In the genomic region with DNA sequence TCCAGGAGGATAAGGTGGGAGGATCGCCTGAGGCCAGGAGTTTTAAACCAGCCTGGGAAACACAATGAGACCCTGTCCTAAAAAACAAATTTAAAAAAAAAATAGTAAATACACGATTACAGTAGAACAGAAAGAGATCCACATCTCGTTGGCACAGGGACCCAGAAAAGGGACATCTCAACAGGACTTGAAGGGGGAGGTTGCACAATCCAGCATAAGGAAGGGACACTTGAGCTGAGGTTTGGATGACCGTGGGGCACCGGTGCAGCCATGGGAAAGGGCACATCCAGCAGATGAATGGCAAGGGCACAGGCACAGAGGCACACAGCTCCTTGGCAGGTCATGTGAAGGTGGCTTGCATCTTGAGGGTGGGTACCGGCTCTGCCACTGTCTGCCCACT, we compare ENCODE assay signal across 19 cellular contexts. TPM values are rescaled to one million over a fixed set of nuclear protein-coding genes. Genes with fewer than 3 reads are reported as not detected.
DNase-seq lines count a peak whose midpoint lies in the region; ATAC-seq, FAIRE-seq and TF ChIP-seq lines count a peak whose summit lies in the region.
"Had no signal": no experiment of that assay in that cellular context is flagged by ENCODE, and none has a peak within 500 bp of the region (broad histone marks: within the 10 kb centered on the region; RNA-seq: fewer than 3 reads in every experiment).

No MANE protein-coding gene starts in this region.

- H3K18ac ChIP-seq in trophoblast cell (ENCODE audit: low read length), result no peak overlapping the region

- no peak overlapping the region for H2BK12ac ChIP-seq in trophoblast cell (ENCODE audit: low read length)

- H3K9me1 ChIP-seq in K562 (ENCODE audit: control insufficient read depth, insufficient read depth, low read length), result no peaks in the 10 kb centered on the region

- CTCF ChIA-PET in K562 (lab: Yijun Ruan, JAX; ENCODE audit: low intra/inter-chr PET ratio) (no interaction called here), PC-3 (lab: Charles Lee) (no interaction called here)

- H3F3A ChIP-seq in PC-3 (ENCODE audit: low read length, unreplicated experiment), result no peaks in the 10 kb centered on the region

- no peak overlapping the region for H3K27ac ChIP-seq in K562 (ENCODE audit: extremely low read depth, low read depth, low read length)
- no peak overlapping the region for H3K27ac ChIP-seq in trophoblast cell (ENCODE audit: low read depth, low read length)
- H3K27ac ChIP-seq in PC-3 (ENCODE audit: low read length), result no peak overlapping the region

- H3K4me2 ChIP-seq in K562 (ENCODE audit: insufficient read depth, low read length) (no peak overlapping the region), trophoblast cell (ENCODE audit: low read length) (no peak overlapping the region), PC-3 (ENCODE audit: low read length) (no peak overlapping the region)

- no peak for FAIRE-seq in K562 (lab: Jason Lieb, UNC)
- FAIRE-seq: D721Med, GM12878, H54 had no signal

- TF ChIP-seq CTCF in GM13976 (IDR thresholded peaks at IDR 0.05; ENCODE audit: borderline replicate concordance, control extremely low read depth, extremely low read depth, insufficient read depth, missing control alignments) (no peak), K562 (IDR thresholded peaks at IDR 0.05 in 2 of 3, conservative IDR thresholded peaks at IDR 0.05 in 1 of 3; ENCODE audit: insufficient read depth in 2 of 3, low read depth in 1 of 3, low read length in 3 of 3) (no peak), PC-3 (conservative IDR thresholded peaks at IDR 0.05; ENCODE audit: low read depth, low read length) (no peak)

- no peak for ATAC-seq in K562
- ATAC-seq in PC-3, result no peak
- ATAC-seq: GM12878 had no signal

- H3K14ac ChIP-seq in trophoblast cell (ENCODE audit: low read length), result no peak overlapping the region

- H4K20me1 ChIP-seq in K562 (replicated peaks; ENCODE audit: control insufficient read depth, insufficient read depth, low read length) (no peaks in the 10 kb centered on the region), PC-3 (ENCODE audit: low read length) (no peaks in the 10 kb centered on the region)

- H3K9ac ChIP-seq in K562 (ENCODE audit: insufficient read depth in 1 of 2, low read depth in 2 of 2, low read length in 2 of 2) (peak overlapping the region in 1 of 2 experiments; percentile 18; a peak in 1 of 4 replicates), trophoblast cell (ENCODE audit: low read length) (peak overlapping the region; percentile 39), PC-3 (ENCODE audit: low read length) (no peak overlapping the region)

- no peak overlapping the region for H4K12ac ChIP-seq in trophoblast cell (ENCODE audit: low read depth, low read length)

- H3K23ac ChIP-seq in trophoblast cell (ENCODE audit: low read length), result no peak overlapping the region

- H3K27me3 ChIP-seq in K562 (ENCODE audit: control insufficient read depth in 2 of 2, insufficient read depth in 2 of 2, low read length in 2 of 2) (peaks cover 50 to 58% of the 10 kb centered on the region in 2 experiments), trophoblast cell (ENCODE audit: insufficient read depth, low read length) (no peaks in the 10 kb centered on the region), PC-3 (ENCODE audit: low read length) (peaks cover 100% of the 10 kb centered on the region)

- H3K9me2 ChIP-seq in PC-3 (replicated peaks; ENCODE audit: low read length), result no peaks in the 10 kb centered on the region

- in situ Hi-C loops in GM13976 (cut with MboI; ENCODE audit: low sequenced_read_pairs, unreplicated experiment), result no loop called here
- in situ Hi-C loops in K562 (cut with MboI), result no loop called here

- H3K9me3 ChIP-seq in K562 (replicated peaks; ENCODE audit: control insufficient read depth, insufficient read depth, low read depth, low read length) (0 out of 2 replicates have a peak, but pooled peaks cover 3% of the 10 kb centered on the region), trophoblast cell (ENCODE audit: insufficient read depth, low read depth, low read length) (peaks cover 1% of the 10 kb centered on the region), PC-3 (ENCODE audit: low read length) (no peaks in the 10 kb centered on the region)

- intact Hi-C loops in K562 (cut with micrococcal nuclease) (no loop called here), PC-3 (cut with micrococcal nuclease) (no loop called here)

- TF ChIP-seq POLR2A in K562 (conservative IDR thresholded peaks at IDR 0.05), result no peak

- WGBS in K562 (ENCODE audit: insufficient coverage, low coverage, missing lambda C conversion rate), result under 1% methylated on average over 6 of the region's 6 CpGs
- no CpG with 5 or more reads among the region's 6 CpGs for WGBS in trophoblast cell (ENCODE audit: extremely low coverage, insufficient coverage, insufficient read length)

- H2AK5ac ChIP-seq in trophoblast cell (ENCODE audit: low read length), result no peak overlapping the region

- no peak overlapping the region for H2BK5ac ChIP-seq in trophoblast cell (ENCODE audit: low read depth, low read length, poor library complexity)

- POLR2A ChIA-PET in K562 (lab: Yijun Ruan, JAX) (interaction anchor here (1.0 to 1.1 kb wide), 2 partner anchors 12 to 17 kb away, joined by 3 to 4 read pairs; no protein-coding TSS in a partner anchor), PC-3 (lab: Charles Lee; ENCODE audit: unreplicated experiment) (no interaction called here)

- H3K4me3 ChIP-seq in K562, result no peak overlapping the region
- H3K4me3 ChIP-seq in trophoblast cell (ENCODE audit: low read depth, low read length), result no peak overlapping the region
- no peak overlapping the region for H3K4me3 ChIP-seq in PC-3 (ENCODE audit: low read length)
- H3K4me3 ChIP-seq: GM12878, HAP-1 had no signal

- no peaks in the 10 kb centered on the region for H3K79me1 ChIP-seq in trophoblast cell (ENCODE audit: low read length)

- H3K4ac ChIP-seq in trophoblast cell (ENCODE audit: low read depth, low read length), result no peak overlapping the region

- no TSS peak for BruUV-seq in K562 (replicated peaks; lab: Mats Ljungman, UMichigan)
- no TSS peak for BruUV-seq in PC-3 (replicated peaks; lab: Mats Ljungman, UMichigan)

- no peak for TF ChIP-seq RAD21 in K562 (CRISPR knock-in tag; conservative IDR thresholded peaks at IDR 0.05 in 1 of 2, IDR thresholded peaks at IDR 0.05 in 1 of 2)

- H4K91ac ChIP-seq in trophoblast cell (ENCODE audit: low read depth, low read length), result no peak overlapping the region

- H3K36me3 ChIP-seq in K562 (ENCODE audit: control insufficient read depth, insufficient read depth, low read length) (no peaks in the 10 kb centered on the region), trophoblast cell (ENCODE audit: control insufficient read depth in 1 of 2, insufficient read depth in 2 of 2, low read length in 2 of 2) (no peaks in the 10 kb centered on the region), PC-3 (ENCODE audit: low read depth, low read length) (no peaks in the 10 kb centered on the region)
- H3K36me3 ChIP-seq: HAP-1 had no signal

- H2AFZ ChIP-seq in K562 (ENCODE audit: low read depth, low read length) (no peak overlapping the region), trophoblast cell (ENCODE audit: insufficient read depth, low read length, poor library complexity) (no peak overlapping the region), PC-3 (ENCODE audit: low read length) (no peak overlapping the region)

- no peak for TF ChIP-seq EP300 in K562 (IDR thresholded peaks at IDR 0.05; ENCODE audit: low read length)

- H3K4me1 ChIP-seq in K562 (replicated peaks in 1 of 2; ENCODE audit: control insufficient read depth in 2 of 2, insufficient read depth in 2 of 2, low read length in 2 of 2) (no peaks in the 10 kb centered on the region; a peak in 1 of 5 replicates), trophoblast cell (ENCODE audit: control insufficient read depth in 1 of 2, insufficient read depth in 2 of 2, low read length in 2 of 2) (no peaks in the 10 kb centered on the region), PC-3 (ENCODE audit: insufficient read depth, low read length) (no peaks in the 10 kb centered on the region)
- H3K4me1 ChIP-seq: HAP-1 had no signal

- H3K79me2 ChIP-seq in K562 (ENCODE audit: control insufficient read depth, insufficient read depth, low read length), result no peaks in the 10 kb centered on the region
- no peaks in the 10 kb centered on the region for H3K79me2 ChIP-seq in trophoblast cell (ENCODE audit: control insufficient read depth, insufficient read depth, low read length, poor library complexity)
- no peaks in the 10 kb centered on the region for H3K79me2 ChIP-seq in PC-3 (ENCODE audit: low read length)

- H2BK120ac ChIP-seq in trophoblast cell (ENCODE audit: insufficient read depth, low read length, poor library complexity), result no peak overlapping the region

- no peak overlapping the region for H4K8ac ChIP-seq in trophoblast cell (ENCODE audit: low read depth, low read length)

- DNase-seq in GM13976 (ENCODE audit: low spot score), result peak; percentile 1
- DNase-seq in K562 (ENCODE audit: extremely low read depth in 1 of 4, low spot score in 3 of 4), result no peak
- DNase-seq in trophoblast cell, result no peak
- DNase-seq in superior temporal gyrus (ENCODE audit: extremely low spot score), result no peak
- no peak for DNase-seq in activated T-cell treated with anti-CD3 and anti-CD28 coated beads, Interleukin-2, amount 50 U/mL, for 48 hours
- no peak for DNase-seq in PC-3
- DNase-seq: C1 segment of cervical spinal cord; CD4-positive, CD25-positive, alpha-beta regulatory T cell; CD8-positive, alpha-beta memory T cell; DMS 273 treated with DMSO at 0.1 percent for 48 hours; DMS79; EL; GDM1; GOT3; HFFc6 had no signal

RNA-seq across cellular contexts. Expression of gene TRIM67, which starts 20.5 kb away (rescaled TPM):
- total RNA-seq in K562 (2011; cell fraction: chromatin; rRNA removed; ENCODE audit: low replicate concordance), result 0.12 and 0.21 TPM in 2 replicates
- total RNA-seq in K562 (2011; cell fraction: nucleolus; rRNA removed), result under 0.01 and 0.13 TPM in 2 replicates
- 0.07 TPM in 1 of 2 replicates, not detected in the other for total RNA-seq in K562 (2011; cell fraction: nucleoplasm; rRNA removed)
- 0.24 and 0.59 TPM in 2 replicates for total RNA-seq in K562 (2014; rRNA removed)
- 0.11 and 0.13 TPM in 2 replicates for total RNA-seq in K562 (2014; rRNA removed; fragmentation: Illumina TruSeq; extraction: Trizol)
- 0.33 and 0.34 TPM in 2 replicates for total RNA-seq in K562 (2015; rRNA removed; fragmentation: Illumina TruSeq; extraction: Trizol)
- 0.36 and 0.60 TPM in 2 replicates for total RNA-seq in K562 (2021)
- 0.01 and 0.06 TPM in 2 replicates for polyA plus RNA-seq in K562 (2011; rRNA removed)
- polyA plus RNA-seq in K562 (2011; cell fraction: cytosol; rRNA removed), result 0.01 and 0.18 TPM in 2 replicates
- polyA plus RNA-seq in K562 (2011; cell fraction: nucleus; rRNA removed), result 0.03 and 0.26 TPM in 2 replicates
- 1.7 and 4.0 TPM in 2 replicates for polyA plus RNA-seq in K562 (2012)
- 0.25 and 0.31 TPM in 2 replicates for polyA plus RNA-seq in K562 (2014; fragmentation: Illumina TruSeq; extraction: Trizol)
- polyA plus RNA-seq in K562 (2014; fragmentation: Nextera tagmentation; extraction: Ambion mirVana), result under 1 TPM; 0.04 TPM
- polyA plus RNA-seq in K562 (2014; rRNA removed), result 0.22 and 0.60 TPM in 2 replicates
- 0.04 TPM in 1 of 2 replicates, not detected in the other for polyA minus RNA-seq in K562 (2011; rRNA and poly(A)+ RNA removed)
- polyA minus RNA-seq in K562 (2011; cell fraction: cytosol; rRNA and poly(A)+ RNA removed), result 0.38 TPM in 1 of 2 replicates, not detected in the other
- polyA minus RNA-seq in K562 (2011; cell fraction: nucleus; rRNA and poly(A)+ RNA removed), result 0.11 and 0.13 TPM in 2 replicates
- 0.08 and 0.10 TPM in 2 replicates for polyA plus RNA-seq in trophoblast cell (2013)
- not detected in 2 replicates for total RNA-seq in PC-3 (2014; rRNA removed)
- total RNA-seq: CD4-positive, CD25-positive, alpha-beta regulatory T cell; CD8-positive, alpha-beta memory T cell; GM12878; HFFc6 had no signal
- polyA plus RNA-seq: CD4-positive, CD25-positive, alpha-beta regulatory T cell; CD8-positive, alpha-beta memory T cell had no signal

RNA-seq across cellular contexts. Expression of gene GNPAT, which starts 58.7 kb away (rescaled TPM):
- total RNA-seq in K562 (2011; cell fraction: chromatin; rRNA removed; ENCODE audit: low replicate concordance), result 24.6 and 55.8 TPM in 2 replicates
- total RNA-seq in K562 (2011; cell fraction: nucleolus; rRNA removed), result 17.2 and 20.8 TPM in 2 replicates
- 24.4 and 26.3 TPM in 2 replicates for total RNA-seq in K562 (2011; cell fraction: nucleoplasm; rRNA removed)
- 42.5 and 60.1 TPM in 2 replicates for total RNA-seq in K562 (2014; rRNA removed)
- 67.4 and 75.8 TPM in 2 replicates for total RNA-seq in K562 (2014; rRNA removed; fragmentation: Illumina TruSeq; extraction: Trizol)
- 61.9 and 68.8 TPM in 2 replicates for total RNA-seq in K562 (2015; rRNA removed; fragmentation: Illumina TruSeq; extraction: Trizol)
- total RNA-seq in K562 (2021), result 50.7 and 53.8 TPM in 2 replicates
- polyA plus RNA-seq in K562 (2011; rRNA removed), result 55.0 and 67.5 TPM in 2 replicates
- polyA plus RNA-seq in K562 (2011; cell fraction: cytosol; rRNA removed), result 15.4 and 29.3 TPM in 2 replicates
- 38.5 and 41.8 TPM in 2 replicates for polyA plus RNA-seq in K562 (2011; cell fraction: nucleus; rRNA removed)
- 39.7 and 47.9 TPM in 2 replicates for polyA plus RNA-seq in K562 (2012)
- 50.9 and 58.5 TPM in 2 replicates for polyA plus RNA-seq in K562 (2014; fragmentation: Illumina TruSeq; extraction: Trizol)
- polyA plus RNA-seq in K562 (2014; fragmentation: Nextera tagmentation; extraction: Ambion mirVana), result 10 to 100 TPM; 32.1 to 49.8 TPM
- 49.9 and 51.1 TPM in 2 replicates for polyA plus RNA-seq in K562 (2014; rRNA removed)
- 72.8 and 76.4 TPM in 2 replicates for polyA minus RNA-seq in K562 (2011; rRNA and poly(A)+ RNA removed)
- polyA minus RNA-seq in K562 (2011; cell fraction: cytosol; rRNA and poly(A)+ RNA removed), result 21.7 and 26.0 TPM in 2 replicates
- 28.3 and 41.1 TPM in 2 replicates for polyA minus RNA-seq in K562 (2011; cell fraction: nucleus; rRNA and poly(A)+ RNA removed)
- polyA plus RNA-seq in trophoblast cell (2013), result 27.7 and 28.8 TPM in 2 replicates
- 40.5 and 45.8 TPM in 2 replicates for total RNA-seq in PC-3 (2014; rRNA removed)
